In genomic region chr7:108570146-108570755, GRCh38 we compare ENCODE assay signal across 8 cellular contexts. TPM values are rescaled to one million over a fixed set of nuclear protein-coding genes. Genes with fewer than 3 reads are reported as not detected.
DNase-seq lines count a peak whose midpoint lies in the region; ATAC-seq and TF ChIP-seq lines count a peak whose summit lies in the region.

No MANE protein-coding gene starts in this region.

- H3K4me3 ChIP-seq in BLaER1 (peak overlapping the region; percentile 95), OCI-LY3 (ENCODE audit: low read length) (peak overlapping the region; percentile 92), foreskin fibroblast (ENCODE audit: low read depth in 1 of 2, low read length in 2 of 2) (peak overlapping the region; percentile 69 to 89), neuronal stem cell (ENCODE audit: low read length in 2 of 2) (peak overlapping the region; percentile 78 to 93), thyroid gland (replicated peaks in 1 of 3) (peak overlapping the region; percentile 73 to 94 (median 80))

- peak overlapping the region; percentile 96 for H3K9ac ChIP-seq in BLaER1
- H3K9ac ChIP-seq in OCI-LY3 (ENCODE audit: low read length): peak overlapping the region; percentile 91
- peak overlapping the region; percentile 98 for H3K9ac ChIP-seq in neuronal stem cell (ENCODE audit: low read depth, low read length, poor library complexity)

- intact Hi-C loops in thyroid gland (cut with DNase I): no loop called here

- H3K9me3 ChIP-seq in BLaER1 (no peaks in the 10 kb centered on the region), OCI-LY3 (ENCODE audit: insufficient read depth, low read length) (no peaks in the 10 kb centered on the region), neuronal stem cell (replicated peaks in 1 of 2; ENCODE audit: control insufficient read depth in 2 of 2, insufficient read depth in 1 of 2, low read depth in 1 of 2, low read length in 2 of 2) (no peaks in the 10 kb centered on the region), thyroid gland (no peaks in the 10 kb centered on the region)

- DNase-seq in activated T-helper 9 cell treated with anti-CD3 and anti-CD28 coated beads, Interleukin-2, amount 50 U/mL, for 16 hours (ENCODE audit: low read depth): peak; percentile 29
- DNase-seq in foreskin fibroblast: peak; percentile 16 to 59
- DNase-seq in neuronal stem cell (ENCODE audit: low spot score): no peak
- DNase-seq in thyroid gland: peak; percentile 76 to 77

- no peak overlapping the region for H4K91ac ChIP-seq in neuronal stem cell (ENCODE audit: low read depth, low read length, poor library complexity)

- H4K20me1 ChIP-seq in BLaER1 (peaks cover 19% of the 10 kb centered on the region; the same call in 1 of the 2 replicates), OCI-LY3 (ENCODE audit: insufficient read depth, low read length) (peaks cover 24% of the 10 kb centered on the region; the same call in 1 of the 2 replicates)

- H2AFZ ChIP-seq in OCI-LY3 (ENCODE audit: low read depth, low read length) (no peak overlapping the region; the same call in 1 of the 2 replicates), neuronal stem cell (ENCODE audit: low read length) (peak overlapping the region; percentile 94)

- no peaks in the 10 kb centered on the region for H3K27me3 ChIP-seq in BLaER1
- H3K27me3 ChIP-seq in OCI-LY3 (ENCODE audit: low read depth, low read length): no peaks in the 10 kb centered on the region
- no peaks in the 10 kb centered on the region for H3K27me3 ChIP-seq in neuronal stem cell (ENCODE audit: control insufficient read depth in 3 of 3, insufficient read depth in 3 of 3, low read depth in 1 of 3, low read length in 3 of 3)
- H3K27me3 ChIP-seq in thyroid gland: no peaks in the 10 kb centered on the region

- H2BK15ac ChIP-seq in neuronal stem cell (ENCODE audit: low read length): peak overlapping the region; percentile 75

- H3K27ac ChIP-seq in BLaER1 (peak overlapping the region; percentile 97), OCI-LY3 (ENCODE audit: low read length) (peak overlapping the region; percentile 79), neuronal stem cell (replicated peaks; ENCODE audit: low read length) (peak overlapping the region; percentile 91), thyroid gland (peak overlapping the region; percentile 92 to 97 (median 96))

- peak overlapping the region; percentile 95 for H2BK5ac ChIP-seq in neuronal stem cell (ENCODE audit: low read length)

- H2AK5ac ChIP-seq in neuronal stem cell (ENCODE audit: low read depth, low read length): peak overlapping the region; percentile 81

- WGBS in neuronal stem cell (ENCODE audit: extremely low coverage in 2 of 2, insufficient read length in 2 of 2, insufficient replicate concordance in 1 of 2), 2 donors: no CpG with 5 or more reads among the region's 36 CpGs
- WGBS in thyroid gland, 2 donors: 1 to 2% methylated on average over 23 to 36 of the region's 36 CpGs

- H4K8ac ChIP-seq in neuronal stem cell (ENCODE audit: low read depth, low read length): peak overlapping the region; percentile 65

- ATAC-seq in GM19328 (IDR thresholded peaks at IDR 0.05; ENCODE audit: unreplicated experiment): peak; percentile 20
- peak; percentile 20 for ATAC-seq in HG03442 (IDR thresholded peaks at IDR 0.05; ENCODE audit: unreplicated experiment)

- H3K36me3 ChIP-seq in BLaER1 (peaks cover 35% of the 10 kb centered on the region), OCI-LY3 (replicated peaks; ENCODE audit: low read depth, low read length) (peaks cover 57% of the 10 kb centered on the region), neuronal stem cell (replicated peaks in 1 of 2; ENCODE audit: control insufficient read depth in 2 of 2, insufficient read depth in 2 of 2, low read length in 2 of 2) (peaks cover 3 to 62% of the 10 kb centered on the region in 2 donors), thyroid gland (peaks cover 0 to 6% of the 10 kb centered on the region in 2 donors)

- H3K4me2 ChIP-seq in BLaER1 (peak overlapping the region; percentile 87), OCI-LY3 (ENCODE audit: low read length) (peak overlapping the region; percentile 95), neuronal stem cell (ENCODE audit: insufficient read depth, low read length, poor library complexity, severe bottlenecking) (peak overlapping the region; percentile 77)

- TF ChIP-seq POLR2A in thyroid gland (IDR thresholded peaks at IDR 0.05): peak in 1 of 2 donors; percentile 64

- H2BK120ac ChIP-seq in neuronal stem cell (ENCODE audit: low read depth, low read length): peak overlapping the region; percentile 72

- peak overlapping the region; percentile 89 for H3K4ac ChIP-seq in neuronal stem cell (ENCODE audit: low read length)

- no peak overlapping the region for H2BK12ac ChIP-seq in neuronal stem cell (ENCODE audit: low read length)

- peak overlapping the region; percentile 99 for H3K18ac ChIP-seq in neuronal stem cell (ENCODE audit: low read length)

- H3K79me2 ChIP-seq in OCI-LY3 (ENCODE audit: low read length): peaks cover 92% of the 10 kb centered on the region

- TF ChIP-seq CTCF in OCI-LY3 (IDR thresholded peaks at IDR 0.05; ENCODE audit: low read depth, low read length): no peak
- no peak for TF ChIP-seq CTCF in foreskin fibroblast (IDR thresholded peaks at IDR 0.05; ENCODE audit: low read depth, low read length)
- no peak for TF ChIP-seq CTCF in thyroid gland (IDR thresholded peaks at IDR 0.05)

- H3K79me1 ChIP-seq in neuronal stem cell (ENCODE audit: low read depth, low read length): peaks cover 6% of the 10 kb centered on the region

- peak overlapping the region; percentile 31 for H3K14ac ChIP-seq in neuronal stem cell (ENCODE audit: low read length)

- H3K23ac ChIP-seq in neuronal stem cell (ENCODE audit: low read depth, low read length, poor library complexity): peak overlapping the region; percentile 98

- H3K4me1 ChIP-seq in BLaER1: peaks cover 23% of the 10 kb centered on the region
- H3K4me1 ChIP-seq in OCI-LY3 (ENCODE audit: low read length): peaks cover 21% of the 10 kb centered on the region
- peaks cover 1 to 6% of the 10 kb centered on the region in 2 donors for H3K4me1 ChIP-seq in neuronal stem cell (ENCODE audit: control insufficient read depth in 2 of 2, insufficient read depth in 1 of 2, low read depth in 1 of 2, low read length in 2 of 2)
- H3K4me1 ChIP-seq in thyroid gland: peaks cover 18 to 27% of the 10 kb centered on the region in 2 donors

RNA-seq across cellular contexts. Expression of gene DNAJB9, which starts 0.6 kb away (rescaled TPM):
- polyA plus RNA-seq in neuronal stem cell (2013, experiment 1 of 2): 14.3 TPM
- 13.6 TPM for polyA plus RNA-seq in neuronal stem cell (2013, experiment 2 of 2)
- total RNA-seq in thyroid gland: 100 to 1,000 TPM in 1 of 4 donors, 10 to 100 TPM in 3; 68.4 to 105 (median 92.0) TPM

RNA-seq across cellular contexts. Expression of gene THAP5, which starts 0.7 kb away (rescaled TPM):
- 28.5 TPM for polyA plus RNA-seq in neuronal stem cell (2013, experiment 1 of 2)
- 31.2 TPM for polyA plus RNA-seq in neuronal stem cell (2013, experiment 2 of 2)
- 10 to 100 TPM; 32.2 to 48.3 (median 38.9) TPM for total RNA-seq in thyroid gland

RNA-seq across cellular contexts. Expression of gene PNPLA8, which starts 44.3 kb away (rescaled TPM):
- polyA plus RNA-seq in neuronal stem cell (2013, experiment 1 of 2): 16.0 TPM
- polyA plus RNA-seq in neuronal stem cell (2013, experiment 2 of 2): 16.5 TPM
- 10 to 100 TPM; 42.9 to 62.1 (median 47.2) TPM for total RNA-seq in thyroid gland
